Comparison of ENCODE assay signal across 18 cellular contexts in genomic region chr5:62626534-62626933, GRCh38. TPM values are rescaled to one million over a fixed set of nuclear protein-coding genes. Genes with fewer than 3 reads are reported as not detected.
DNase-seq lines count a peak whose midpoint lies in the region; ATAC-seq and TF ChIP-seq lines count a peak whose summit lies in the region.
"Had no signal": no experiment of that assay in that cellular context is flagged by ENCODE, and none has a peak within 500 bp of the region (broad histone marks: within the 10 kb centered on the region; RNA-seq: fewer than 3 reads in every experiment).

No MANE protein-coding gene starts in this region.

- TF ChIP-seq RAD21 in SK-N-SH (IDR thresholded peaks at IDR 0.05; ENCODE audit: low read length), result no peak

- H3K9me2 ChIP-seq in SK-N-SH, result no peaks in the 10 kb centered on the region

- no peaks in the 10 kb centered on the region for H3K9me3 Mint-ChIP-seq in WTC11
- no peaks in the 10 kb centered on the region for H3K9me3 Mint-ChIP-seq in memory B cell
- H3K9me3 Mint-ChIP-seq: CD4-positive, CD25-positive, alpha-beta regulatory T cell; IgD-negative memory B cell had no signal

- H3K27ac Mint-ChIP-seq in WTC11, result peak overlapping the region; percentile 54
- H3K27ac Mint-ChIP-seq in memory B cell, result peak overlapping the region; percentile 55
- H3K27ac Mint-ChIP-seq: IgD-negative memory B cell had no signal

- H3K27me3 ChIP-seq in HUES48 (ENCODE audit: control insufficient read depth, insufficient read depth, low read length), result no peaks in the 10 kb centered on the region
- no peaks in the 10 kb centered on the region for H3K27me3 ChIP-seq in SK-N-SH (ENCODE audit: insufficient read depth)
- no peaks in the 10 kb centered on the region for H3K27me3 ChIP-seq in WERI-Rb-1 (ENCODE audit: insufficient read depth, low read depth, severe bottlenecking)
- H3K27me3 ChIP-seq: BLaER1 had no signal

- H2AFZ ChIP-seq in SK-N-SH (ENCODE audit: low read depth), result no peak overlapping the region

- no peaks in the 10 kb centered on the region for H3K79me2 ChIP-seq in SK-N-SH (ENCODE audit: insufficient read depth)

- H3K4me3 ChIP-seq in HUES48 (ENCODE audit: low read depth, low read length) (peak overlapping the region; percentile 36; the same call in 1 of the 2 replicates), SK-N-SH (ENCODE audit: low read depth in 2 of 2, low read length in 1 of 2) (no peak overlapping the region), WERI-Rb-1 (ENCODE audit: low read depth, low read length) (no peak overlapping the region)
- H3K4me3 ChIP-seq: A549, BLaER1 had no signal

- DNase-seq in WTC11 (ENCODE audit: low spot score), result no peak
- no peak for DNase-seq in memory B cell (ENCODE audit: low spot score in 2 of 2)
- DNase-seq in activated effector memory CD4-positive, alpha-beta T cell treated with anti-CD3 and anti-CD28 coated beads, Interleukin-2, amount 50 U/mL, for 16 hours, result no peak
- DNase-seq in DMS114 treated with DMSO at 0.1 percent for 48 hours (lab: John Stamatoyannopoulos, UW; ENCODE audit: unreplicated experiment), result no peak
- no peak for DNase-seq in SK-N-SH
- no peak for DNase-seq in WERI-Rb-1
- DNase-seq: AML-193; Calu3; CD4-positive, CD25-positive, alpha-beta regulatory T cell; DMS 273 treated with DMSO at 0.1 percent for 48 hours; DMS79 treated with DMSO at 0.1 percent for 48 hours; EL; GDM1; KG1 had no signal

- CTCF ChIA-PET in WTC11 (lab: Charles Lee) (interaction anchor here (1.1 to 1.3 kb wide), 3 partner anchors 40 to 166 kb away, joined by 3 read pairs; no protein-coding TSS in a partner anchor), SK-N-SH (lab: Yijun Ruan, JAX) (no interaction called here)

- TF ChIP-seq EP300 in SK-N-SH (IDR thresholded peaks at IDR 0.05; ENCODE audit: borderline replicate concordance in 1 of 2, low read depth in 1 of 2, low read length in 1 of 2), result no peak

- H3K4me1 Mint-ChIP-seq in WTC11 (peaks cover 46% of the 10 kb centered on the region), memory B cell (no peaks in the 10 kb centered on the region)
- H3K4me1 Mint-ChIP-seq: IgD-negative memory B cell had no signal

- ATAC-seq in WTC11 (peak; percentile 72), memory B cell (ENCODE audit: low read depth) (no peak)
- ATAC-seq: A549 had no signal

- H3K9ac ChIP-seq in HUES48 (ENCODE audit: low read depth, low read length) (no peak overlapping the region), SK-N-SH (no peak overlapping the region)
- H3K9ac ChIP-seq: BLaER1 had no signal

- H4K20me1 ChIP-seq in SK-N-SH (ENCODE audit: insufficient read depth), result no peaks in the 10 kb centered on the region
- H4K20me1 ChIP-seq: BLaER1 had no signal

- H3K4me1 ChIP-seq in HUES48 (ENCODE audit: control insufficient read depth, insufficient read depth, low read length) (peaks cover 33% of the 10 kb centered on the region), SK-N-SH (ENCODE audit: control insufficient read depth in 1 of 2, insufficient read depth in 2 of 2, low read depth in 1 of 2, low read length in 1 of 2) (no peaks in the 10 kb centered on the region)
- H3K4me1 ChIP-seq: A549, BLaER1 had no signal

- WGBS in SK-N-SH (ENCODE audit: low lambda C conversion rate), result 91% methylated on average over 2 of the region's 2 CpGs

- H3K4me3 Mint-ChIP-seq in WTC11 (peak overlapping the region; percentile 32), memory B cell (no peak overlapping the region)
- H3K4me3 Mint-ChIP-seq: CD4-positive, CD25-positive, alpha-beta regulatory T cell; IgD-negative memory B cell had no signal

- H3K36me3 ChIP-seq in HUES48 (ENCODE audit: control insufficient read depth, insufficient read depth, low read length) (peaks cover 15% of the 10 kb centered on the region), SK-N-SH (replicated peaks in 1 of 2; ENCODE audit: control insufficient read depth in 1 of 2, insufficient read depth in 2 of 2, low read length in 1 of 2) (peaks cover 15 to 25% of the 10 kb centered on the region in 2 experiments), WERI-Rb-1 (peaks cover 8% of the 10 kb centered on the region)

- H3K9me3 ChIP-seq in HUES48 (ENCODE audit: control insufficient read depth, insufficient read depth, low read length) (no peaks in the 10 kb centered on the region), SK-N-SH (no peaks in the 10 kb centered on the region), WERI-Rb-1 (ENCODE audit: severe bottlenecking) (no peaks in the 10 kb centered on the region)
- H3K9me3 ChIP-seq: A549, BLaER1 had no signal

- no peaks in the 10 kb centered on the region for H3F3A ChIP-seq in SK-N-SH (replicated peaks; ENCODE audit: insufficient read depth)

- H3K27me3 Mint-ChIP-seq in WTC11 (ENCODE audit: low read depth) (no peaks in the 10 kb centered on the region), memory B cell (no peaks in the 10 kb centered on the region)
- H3K27me3 Mint-ChIP-seq: CD4-positive, CD25-positive, alpha-beta regulatory T cell; IgD-negative memory B cell had no signal

- TF ChIP-seq CTCF in WTC11 (IDR thresholded peaks at IDR 0.05) (no peak), SK-N-SH (IDR thresholded peaks at IDR 0.05) (no peak), WERI-Rb-1 (IDR thresholded peaks at IDR 0.05; ENCODE audit: low read depth, low read length) (no peak)

- no peak overlapping the region for H3K4me2 ChIP-seq in SK-N-SH
- H3K4me2 ChIP-seq: A549, BLaER1 had no signal

- H3K36me3 Mint-ChIP-seq in WTC11, result peaks cover 11% of the 10 kb centered on the region; the same call in 1 of the 2 replicates
- H3K36me3 Mint-ChIP-seq in memory B cell, result peaks cover 14% of the 10 kb centered on the region
- H3K36me3 Mint-ChIP-seq: CD4-positive, CD25-positive, alpha-beta regulatory T cell had no signal

- POLR2A ChIA-PET in WTC11 (lab: Charles Lee), result no interaction called here
- POLR2A ChIA-PET in SK-N-SH (lab: Yijun Ruan, JAX), result no interaction called here

- peak overlapping the region; percentile 79 for H3K27ac ChIP-seq in HUES48 (ENCODE audit: low read depth, low read length)
- H3K27ac ChIP-seq in SK-N-SH (ENCODE audit: low read depth in 2 of 2, low read length in 1 of 2), result no peak overlapping the region
- no peak overlapping the region for H3K27ac ChIP-seq in WERI-Rb-1
- H3K27ac ChIP-seq: A549, BLaER1 had no signal

TF ChIP-seq in WTC11, 78 proteins besides CTCF, POLR2A, EP300 and RAD21:
- no peak for TF ChIP-seq ZNF416 (CRISPR knock-in tag; IDR thresholded peaks at IDR 0.05)
- no peak for TF ChIP-seq SP1 (CRISPR knock-in tag; conservative IDR thresholded peaks at IDR 0.05)
- TF ChIP-seq ESRRA (CRISPR knock-in tag; IDR thresholded peaks at IDR 0.05; ENCODE audit: borderline replicate concordance), result no peak
- TF ChIP-seq, protein P1, sequence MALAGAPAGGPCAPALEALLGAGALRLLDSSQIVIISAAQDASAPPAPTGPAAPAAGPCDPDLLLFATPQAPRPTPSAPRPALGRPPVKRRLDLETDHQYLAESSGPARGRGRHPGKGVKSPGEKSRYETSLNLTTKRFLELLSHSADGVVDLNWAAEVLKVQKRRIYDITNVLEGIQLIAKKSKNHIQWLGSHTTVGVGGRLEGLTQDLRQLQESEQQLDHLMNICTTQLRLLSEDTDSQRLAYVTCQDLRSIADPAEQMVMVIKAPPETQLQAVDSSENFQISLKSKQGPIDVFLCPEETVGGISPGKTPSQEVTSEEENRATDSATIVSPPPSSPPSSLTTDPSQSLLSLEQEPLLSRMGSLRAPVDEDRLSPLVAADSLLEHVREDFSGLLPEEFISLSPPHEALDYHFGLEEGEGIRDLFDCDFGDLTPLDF (CRISPR knock-in tag; IDR thresholded peaks at IDR 0.05), result no peak
- no peak for TF ChIP-seq NFE2L1 (CRISPR knock-in tag; IDR thresholded peaks at IDR 0.05)
- no peak for TF ChIP-seq FOXP1 (CRISPR knock-in tag; IDR thresholded peaks at IDR 0.05; ENCODE audit: borderline replicate concordance)

TF ChIP-seq in SK-N-SH, 30 proteins besides CTCF, POLR2A, EP300 and RAD21 (continues in another document):
- TF ChIP-seq NFIC (IDR thresholded peaks at IDR 0.05; ENCODE audit: borderline replicate concordance), result no peak
- TF ChIP-seq RFX5 (IDR thresholded peaks at IDR 0.05; ENCODE audit: low read length), result no peak
- TF ChIP-seq, protein P2, sequence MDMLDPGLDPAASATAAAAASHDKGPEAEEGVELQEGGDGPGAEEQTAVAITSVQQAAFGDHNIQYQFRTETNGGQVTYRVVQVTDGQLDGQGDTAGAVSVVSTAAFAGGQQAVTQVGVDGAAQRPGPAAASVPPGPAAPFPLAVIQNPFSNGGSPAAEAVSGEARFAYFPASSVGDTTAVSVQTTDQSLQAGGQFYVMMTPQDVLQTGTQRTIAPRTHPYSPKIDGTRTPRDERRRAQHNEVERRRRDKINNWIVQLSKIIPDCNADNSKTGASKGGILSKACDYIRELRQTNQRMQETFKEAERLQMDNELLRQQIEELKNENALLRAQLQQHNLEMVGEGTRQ (IDR thresholded peaks at IDR 0.05; ENCODE audit: borderline replicate concordance, low read depth, low read length), result no peak
- TF ChIP-seq SIN3A (IDR thresholded peaks at IDR 0.05; ENCODE audit: borderline replicate concordance, low read depth, low read length), result no peak
- TF ChIP-seq YY1 (IDR thresholded peaks at IDR 0.05; ENCODE audit: low read depth), result no peak
- no peak for TF ChIP-seq CHD2 (IDR thresholded peaks at IDR 0.05; ENCODE audit: low read length, partially characterized antibody)
- TF ChIP-seq, protein P3, sequence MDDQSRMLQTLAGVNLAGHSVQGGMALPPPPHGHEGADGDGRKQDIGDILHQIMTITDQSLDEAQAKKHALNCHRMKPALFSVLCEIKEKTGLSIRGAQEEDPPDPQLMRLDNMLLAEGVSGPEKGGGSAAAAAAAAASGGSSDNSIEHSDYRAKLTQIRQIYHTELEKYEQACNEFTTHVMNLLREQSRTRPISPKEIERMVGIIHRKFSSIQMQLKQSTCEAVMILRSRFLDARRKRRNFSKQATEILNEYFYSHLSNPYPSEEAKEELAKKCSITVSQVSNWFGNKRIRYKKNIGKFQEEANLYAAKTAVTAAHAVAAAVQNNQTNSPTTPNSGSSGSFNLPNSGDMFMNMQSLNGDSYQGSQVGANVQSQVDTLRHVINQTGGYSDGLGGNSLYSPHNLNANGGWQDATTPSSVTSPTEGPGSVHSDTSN (IDR thresholded peaks at IDR 0.05), result no peak
- TF ChIP-seq MXI1 (IDR thresholded peaks at IDR 0.05; ENCODE audit: low read depth, low read length), result no peak

RNA-seq across cellular contexts. Expression of gene LRRC70, which starts 47.9 kb away (rescaled TPM):
- total RNA-seq in WTC11 (2021), result 0.37 to 0.44 TPM (median 0.44 TPM) in 3 replicates
- polyA plus RNA-seq in SK-N-SH (2012; rRNA removed), result 0.08 and 0.37 TPM in 2 replicates
- polyA plus RNA-seq in SK-N-SH (2012; cell fraction: cytosol; rRNA removed), result 0.13 and 0.19 TPM in 2 replicates
- 0.52 and 1.5 TPM in 2 replicates for polyA plus RNA-seq in SK-N-SH (2012; cell fraction: nucleus; rRNA removed)
- polyA plus RNA-seq: IgD-negative memory B cell had no signal
